8 cellular contexts compared by ENCODE assay signal in the genomic region with DNA sequence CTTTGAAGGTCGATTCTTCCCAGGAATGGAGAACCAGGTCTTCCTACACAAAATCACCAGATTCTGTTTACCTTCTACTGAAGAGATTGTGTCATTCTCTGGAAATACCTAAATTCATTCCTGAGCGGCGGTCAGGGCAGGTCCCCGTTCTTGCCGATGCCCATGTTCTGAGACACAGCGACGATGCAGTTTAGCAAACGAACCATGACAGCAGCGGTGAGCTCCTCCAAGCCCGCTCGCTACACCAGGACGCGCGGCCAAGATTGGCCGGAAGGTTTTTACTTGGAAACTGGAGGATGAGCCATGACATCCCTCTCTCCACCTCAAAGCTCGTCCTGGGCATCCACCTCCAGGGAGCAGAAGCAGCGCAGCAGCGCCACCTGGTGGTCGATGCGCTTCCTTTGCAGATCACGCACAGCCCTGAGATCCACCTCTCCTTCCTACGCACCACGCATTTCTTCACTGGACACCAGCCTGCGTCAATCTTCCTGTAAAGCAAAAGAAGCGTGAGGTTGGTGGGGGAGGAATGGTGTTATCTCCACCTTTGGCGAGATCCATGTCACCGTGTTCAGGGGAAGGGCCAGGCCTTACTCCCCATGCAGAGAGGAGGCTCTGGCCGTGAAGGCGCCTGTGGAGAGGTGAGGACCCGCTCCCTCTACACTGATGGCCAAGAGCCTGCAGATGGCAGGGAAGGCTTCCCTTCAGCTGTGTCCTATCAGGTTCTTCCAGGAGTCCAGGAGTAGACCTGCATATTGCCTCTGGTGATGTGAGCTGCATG. TPM values are rescaled to one million over a fixed set of nuclear protein-coding genes. Genes with fewer than 3 reads are reported as not detected.
A peak's percentile ranks its signal among the peaks of the same experiment; 100 is the strongest.
DNase-seq lines count a peak whose midpoint lies in the region; ATAC-seq and TF ChIP-seq lines count a peak whose summit lies in the region.

No MANE protein-coding gene starts in this region.

- H3K9me3 ChIP-seq in OCI-LY1 (ENCODE audit: low read length): peaks cover 2% of the 10 kb centered on the region; the same call in 1 of the 2 replicates

- peak; percentile 72 for ATAC-seq in GM18909 (IDR thresholded peaks at IDR 0.05; ENCODE audit: poor library complexity, unreplicated experiment)
- peak; percentile 98 for ATAC-seq in esophagus mucosa

- no peak overlapping the region for H3K9ac ChIP-seq in OCI-LY1 (ENCODE audit: low read length)

- peaks cover 3% of the 10 kb centered on the region; the same call in 1 of the 2 replicates for H3K27me3 ChIP-seq in OCI-LY1 (ENCODE audit: insufficient read depth, low read length)

- peak overlapping the region; percentile 60 for H3K4me2 ChIP-seq in OCI-LY1 (ENCODE audit: low read length)

- H3F3A ChIP-seq in OCI-LY1 (ENCODE audit: insufficient read depth, low read length): no peaks in the 10 kb centered on the region

- H3K4me1 ChIP-seq in OCI-LY1 (ENCODE audit: insufficient read depth, low read length, severe bottlenecking): peaks cover 4% of the 10 kb centered on the region

- peak; percentile 97 for TF ChIP-seq CTCF in AG09309 (IDR thresholded peaks at IDR 0.05; ENCODE audit: control insufficient read depth, insufficient read depth, low read depth, low read length, missing control alignments)
- TF ChIP-seq CTCF in OCI-LY1 (IDR thresholded peaks at IDR 0.05; ENCODE audit: low read length): peak; percentile 94

- DNase-seq in AG09309 (ENCODE audit: low read depth) (peak; percentile 50), HT1080 (ENCODE audit: low read depth) (peak; percentile 82), activated T-cell treated with anti-CD3 and anti-CD28 coated beads for 4 hours (peak; percentile 84), myocyte (ENCODE audit: low read depth) (peak; percentile 88)
- DNase-seq in stimulated activated CD8-positive, alpha-beta memory T cell treated with anti-CD3 and anti-CD28 coated beads, Interleukin-7, amount 100 ng/mL, for 1 hour (ENCODE audit: low read depth in 2 of 2): peak; percentile 58 to 83

- no peaks in the 10 kb centered on the region for H4K20me1 ChIP-seq in OCI-LY1 (ENCODE audit: insufficient read depth, low read length)

- no peaks in the 10 kb centered on the region for H3K79me2 ChIP-seq in OCI-LY1 (ENCODE audit: insufficient read depth, low read length)

- H3K36me3 ChIP-seq in OCI-LY1 (ENCODE audit: insufficient read depth, low read length): no peaks in the 10 kb centered on the region

- no peak overlapping the region for H2AFZ ChIP-seq in OCI-LY1 (ENCODE audit: low read length)

- no peak overlapping the region for H3K27ac ChIP-seq in OCI-LY1 (ENCODE audit: low read depth, low read length, poor library complexity, severe bottlenecking)

- H3K4me3 ChIP-seq in AG09309 (ENCODE audit: control insufficient read depth, low read depth, low read length): peak overlapping the region; percentile 7
- H3K4me3 ChIP-seq in OCI-LY1 (ENCODE audit: low read depth, low read length, poor library complexity, severe bottlenecking): peak overlapping the region; percentile 33

- H3K9me2 ChIP-seq in OCI-LY1 (ENCODE audit: low read depth, low read length): no peaks in the 10 kb centered on the region

RNA-seq across cellular contexts. Expression of a gene that starts 9.9 kb away (rescaled TPM):
- 11.8 and 15.4 TPM in 2 replicates for total RNA-seq in HT1080 (2014; rRNA removed; shearing (Covaris generic))
- polyA plus RNA-seq in HT1080 (2015; cell fraction: cytosol; rRNA removed): 16.9 and 17.2 TPM in 2 replicates
- polyA plus RNA-seq in HT1080 (2015; cell fraction: nucleus; rRNA removed): 27.3 and 30.3 TPM in 2 replicates
- total RNA-seq in esophagus mucosa (105 TPM), myocyte (137 and 270 TPM in 2 replicates)
- 659 TPM for polyA plus RNA-seq in myocyte (2012)

RNA-seq across cellular contexts. Expression of a gene that starts 36.5 kb away (rescaled TPM):
- 24.9 and 25.6 TPM in 2 replicates for total RNA-seq in HT1080 (2014; rRNA removed; shearing (Covaris generic))
- 14.3 and 15.4 TPM in 2 replicates for polyA plus RNA-seq in HT1080 (2015; cell fraction: cytosol; rRNA removed)
- polyA plus RNA-seq in HT1080 (2015; cell fraction: nucleus; rRNA removed): 18.9 and 20.4 TPM in 2 replicates
- total RNA-seq in esophagus mucosa (11.0 TPM), myocyte (32.5 and 55.9 TPM in 2 replicates)
- 62.4 TPM for polyA plus RNA-seq in myocyte (2012)
